7 cellular contexts compared by ENCODE assay signal in genomic region chr14:35809597-35809996, GRCh38. TPM values are rescaled to one million over a fixed set of nuclear protein-coding genes. Genes with fewer than 3 reads are reported as not detected.
DNase-seq lines count a peak whose midpoint lies in the region; ATAC-seq and TF ChIP-seq lines count a peak whose summit lies in the region.

No MANE protein-coding gene starts in this region.

- H2AFZ ChIP-seq in neuronal stem cell (ENCODE audit: low read length) = no peak overlapping the region

- H3K79me2 ChIP-seq in mesendoderm (ENCODE audit: control insufficient read depth, insufficient read depth, low read length) = no peaks in the 10 kb centered on the region

- no peaks in the 10 kb centered on the region for H3K79me1 ChIP-seq in neuronal stem cell (ENCODE audit: low read depth, low read length)
- H3K79me1 ChIP-seq in mesendoderm (ENCODE audit: low read length) = no peaks in the 10 kb centered on the region

- H3K27ac ChIP-seq in neuronal stem cell (replicated peaks; ENCODE audit: low read length) (no peak overlapping the region), mesendoderm (ENCODE audit: low read depth, low read length) (no peak overlapping the region)

- H3K56ac ChIP-seq in mesendoderm (ENCODE audit: low read length) = no peak overlapping the region

- no peak overlapping the region for H3K14ac ChIP-seq in neuronal stem cell (ENCODE audit: low read length)

- H2AK5ac ChIP-seq in neuronal stem cell (ENCODE audit: low read depth, low read length) (no peak overlapping the region), mesendoderm (ENCODE audit: low read length) (no peak overlapping the region)

- H4K8ac ChIP-seq in neuronal stem cell (ENCODE audit: low read depth, low read length) = no peak overlapping the region
- H4K8ac ChIP-seq in mesendoderm (ENCODE audit: low read depth, low read length) = no peak overlapping the region

- H3K23ac ChIP-seq in neuronal stem cell (ENCODE audit: low read depth, low read length, poor library complexity) (no peak overlapping the region), mesendoderm (ENCODE audit: low read length) (no peak overlapping the region)

- H3K4ac ChIP-seq in neuronal stem cell (ENCODE audit: low read length) (no peak overlapping the region), mesendoderm (ENCODE audit: low read depth, low read length) (no peak overlapping the region)

- H3K9ac ChIP-seq in iPS-15b (ENCODE audit: low read depth, low read length) (no peak overlapping the region), neuronal stem cell (ENCODE audit: low read depth, low read length, poor library complexity) (no peak overlapping the region), mesendoderm (ENCODE audit: low read length) (no peak overlapping the region)

- H3K4me3 ChIP-seq in iPS-15b (ENCODE audit: low read depth, low read length) (peak overlapping the region; percentile 77), neuronal stem cell (ENCODE audit: low read length in 2 of 2) (no peak overlapping the region), mesendoderm (ENCODE audit: low read length) (no peak overlapping the region)

- no CpG with 5 or more reads among the region's 2 CpGs for WGBS in neuronal stem cell (ENCODE audit: extremely low coverage in 2 of 2, insufficient read length in 2 of 2, insufficient replicate concordance in 1 of 2), 2 donors
- WGBS in mesendoderm (ENCODE audit: extremely low coverage, insufficient coverage, low lambda C conversion rate) = no CpG with 5 or more reads among the region's 2 CpGs

- H3K18ac ChIP-seq in neuronal stem cell (ENCODE audit: low read length) (no peak overlapping the region), mesendoderm (ENCODE audit: low read length) (no peak overlapping the region)

- TF ChIP-seq CTCF in HFFc6 (IDR thresholded peaks at IDR 0.05) = no peak
- no peak for TF ChIP-seq CTCF in WTC11 (IDR thresholded peaks at IDR 0.05)

- peaks cover 23% of the 10 kb centered on the region for H3K4me1 Mint-ChIP-seq in HFFc6 (ENCODE audit: low read depth)
- peaks cover 15% of the 10 kb centered on the region for H3K4me1 Mint-ChIP-seq in WTC11
- H3K4me1 Mint-ChIP-seq in stimulated activated memory B cell treated with anti-CD40 and anti-IgM and Interleukin-4, amounts not matched to agents 10 μg/mL and 1 μg/mL and 100 μg/mL, for 72 hours = peaks cover 26% of the 10 kb centered on the region

- H3K27ac Mint-ChIP-seq in HFFc6 = peak overlapping the region; percentile 72
- no peak overlapping the region for H3K27ac Mint-ChIP-seq in WTC11
- H3K27ac Mint-ChIP-seq in stimulated activated memory B cell treated with anti-CD40 and anti-IgM and Interleukin-4, amounts not matched to agents 10 μg/mL and 1 μg/mL and 100 μg/mL, for 72 hours = peak overlapping the region; percentile 98

- CTCF ChIA-PET in WTC11 (lab: Charles Lee) = interaction anchor here (1.0 to 5.1 kb wide), 3 partner anchors 8 to 371 kb away, joined by 3 to 25 read pairs (median 7); partner anchors contain the start of gene BRMS1L

- H3K4me3 Mint-ChIP-seq in HFFc6 (peak overlapping the region; percentile 96), WTC11 (peak overlapping the region; percentile 95)
- no peak overlapping the region for H3K4me3 Mint-ChIP-seq in stimulated activated memory B cell treated with anti-CD40 and anti-IgM and Interleukin-4, amounts not matched to agents 10 μg/mL and 1 μg/mL and 100 μg/mL, for 72 hours

- H3K9me3 ChIP-seq in iPS-15b (ENCODE audit: control insufficient read depth, insufficient read depth, low read length) = no peaks in the 10 kb centered on the region
- no peaks in the 10 kb centered on the region for H3K9me3 ChIP-seq in neuronal stem cell (replicated peaks in 1 of 2; ENCODE audit: control insufficient read depth in 2 of 2, insufficient read depth in 1 of 2, low read depth in 1 of 2, low read length in 2 of 2)

- no peaks in the 10 kb centered on the region for H3K9me3 Mint-ChIP-seq in HFFc6
- peaks cover 5% of the 10 kb centered on the region for H3K9me3 Mint-ChIP-seq in WTC11
- no peaks in the 10 kb centered on the region for H3K9me3 Mint-ChIP-seq in stimulated activated memory B cell treated with anti-CD40 and anti-IgM and Interleukin-4, amounts not matched to agents 10 μg/mL and 1 μg/mL and 100 μg/mL, for 72 hours

- H4K91ac ChIP-seq in neuronal stem cell (ENCODE audit: low read depth, low read length, poor library complexity) = no peak overlapping the region

- H3K36me3 Mint-ChIP-seq in HFFc6 (ENCODE audit: low read depth) = no peaks in the 10 kb centered on the region; the same call in 1 of the 2 replicates
- H3K36me3 Mint-ChIP-seq in WTC11 = no peaks in the 10 kb centered on the region
- no peaks in the 10 kb centered on the region for H3K36me3 Mint-ChIP-seq in stimulated activated memory B cell treated with anti-CD40 and anti-IgM and Interleukin-4, amounts not matched to agents 10 μg/mL and 1 μg/mL and 100 μg/mL, for 72 hours

- no peak for DNase-seq in HFFc6
- DNase-seq in WTC11 (ENCODE audit: low spot score) = no peak
- no peak for DNase-seq in neuronal stem cell (ENCODE audit: low spot score)
- no peak for DNase-seq in mesendoderm

- no peak overlapping the region for H2BK15ac ChIP-seq in neuronal stem cell (ENCODE audit: low read length)
- no peak overlapping the region for H2BK15ac ChIP-seq in mesendoderm (replicated peaks; ENCODE audit: low read depth)

- H2BK5ac ChIP-seq in neuronal stem cell (ENCODE audit: low read length) (no peak overlapping the region), mesendoderm (ENCODE audit: low read length) (no peak overlapping the region)

- no peaks in the 10 kb centered on the region for H3K27me3 ChIP-seq in iPS-15b (ENCODE audit: control insufficient read depth, insufficient read depth, low read length)
- no peaks in the 10 kb centered on the region for H3K27me3 ChIP-seq in neuronal stem cell (ENCODE audit: control insufficient read depth in 3 of 3, insufficient read depth in 3 of 3, low read depth in 1 of 3, low read length in 3 of 3)
- no peaks in the 10 kb centered on the region for H3K27me3 ChIP-seq in mesendoderm (ENCODE audit: insufficient read depth, low read length, poor library complexity)

- POLR2A ChIA-PET in WTC11 (lab: Charles Lee) = interaction anchor here (1.4 kb wide), 1 partner anchor 17 kb away, joined by 12 read pairs; the partner anchor contains the start of gene BRMS1L

- H3K27me3 Mint-ChIP-seq in HFFc6 (ENCODE audit: insufficient read depth) = no peaks in the 10 kb centered on the region
- peaks cover 5% of the 10 kb centered on the region for H3K27me3 Mint-ChIP-seq in WTC11 (ENCODE audit: low read depth)
- H3K27me3 Mint-ChIP-seq in stimulated activated memory B cell treated with anti-CD40 and anti-IgM and Interleukin-4, amounts not matched to agents 10 μg/mL and 1 μg/mL and 100 μg/mL, for 72 hours = no peaks in the 10 kb centered on the region

- no peak overlapping the region for H2BK12ac ChIP-seq in neuronal stem cell (ENCODE audit: low read length)

- peaks cover 6% of the 10 kb centered on the region for H3K4me1 ChIP-seq in iPS-15b (ENCODE audit: control insufficient read depth, insufficient read depth, low read length)
- peaks cover 0 to 3% of the 10 kb centered on the region in 2 donors for H3K4me1 ChIP-seq in neuronal stem cell (ENCODE audit: control insufficient read depth in 2 of 2, insufficient read depth in 1 of 2, low read depth in 1 of 2, low read length in 2 of 2)
- H3K4me1 ChIP-seq in mesendoderm (ENCODE audit: control insufficient read depth, low read depth, low read length) = no peaks in the 10 kb centered on the region

- no peak overlapping the region for H2BK120ac ChIP-seq in neuronal stem cell (ENCODE audit: low read depth, low read length)
- H2BK120ac ChIP-seq in mesendoderm (ENCODE audit: low read depth, low read length) = no peak overlapping the region

- ATAC-seq in WTC11 = no peak
- ATAC-seq in stimulated activated memory B cell treated with anti-CD40 and anti-IgM and Interleukin-4, amounts not matched to agents 10 μg/mL and 1 μg/mL and 100 μg/mL, for 72 hours = no peak
- ATAC-seq in HG02759 (IDR thresholded peaks at IDR 0.05; ENCODE audit: unreplicated experiment) = no peak

- H3K36me3 ChIP-seq in iPS-15b (ENCODE audit: control insufficient read depth, insufficient read depth, low read length) = no peaks in the 10 kb centered on the region
- no peaks in the 10 kb centered on the region for H3K36me3 ChIP-seq in neuronal stem cell (replicated peaks in 1 of 2; ENCODE audit: control insufficient read depth in 2 of 2, insufficient read depth in 2 of 2, low read length in 2 of 2)
- H3K36me3 ChIP-seq in mesendoderm (ENCODE audit: control insufficient read depth, insufficient read depth, low read length) = no peaks in the 10 kb centered on the region

- H4K5ac ChIP-seq in mesendoderm (ENCODE audit: low read length) = no peak overlapping the region

- no peak overlapping the region for H3K4me2 ChIP-seq in neuronal stem cell (ENCODE audit: insufficient read depth, low read length, poor library complexity, severe bottlenecking)
- H3K4me2 ChIP-seq in mesendoderm (ENCODE audit: low read length) = no peak overlapping the region

TF ChIP-seq in WTC11, 78 proteins besides CTCF, POLR2A, EP300 and RAD21 (continues in another document):
- TF ChIP-seq HMGA2 (CRISPR knock-in tag; IDR thresholded peaks at IDR 0.05) = no peak

RNA-seq across cellular contexts. Expression of gene RALGAPA1, which starts 0.5 kb away (rescaled TPM):
- total RNA-seq in HFFc6 (2021; fragmentation: NEBNext Ultra II Directional; extraction: Animal tissue kit (Norgen Biotek cat#: 25700)) = 10 to 100 TPM; 12.1 to 16.1 (median 13.2) TPM
- total RNA-seq in WTC11 (2021) = 28.8 to 31.7 TPM (median 29.3 TPM) in 3 replicates
- 8.0 TPM for polyA plus RNA-seq in neuronal stem cell (2013, experiment 1 of 2)
- polyA plus RNA-seq in neuronal stem cell (2013, experiment 2 of 2) = 8.3 TPM
- 11.2 TPM for polyA plus RNA-seq in mesendoderm (2013, experiment 1 of 2)
- 10.7 TPM for polyA plus RNA-seq in mesendoderm (2013, experiment 2 of 2)

RNA-seq across cellular contexts. Expression of gene BRMS1L, which starts 16.5 kb away (rescaled TPM):
- total RNA-seq in HFFc6 (2021; fragmentation: NEBNext Ultra II Directional; extraction: Animal tissue kit (Norgen Biotek cat#: 25700)) = 10 to 100 TPM in 1 of 6 experiments, 1 to 10 TPM in 5; 7.1 to 10.1 (median 8.4) TPM
- 10.7 to 12.9 TPM (median 12.1 TPM) in 3 replicates for total RNA-seq in WTC11 (2021)
- 13.7 TPM for polyA plus RNA-seq in neuronal stem cell (2013, experiment 1 of 2)
- 13.5 TPM for polyA plus RNA-seq in neuronal stem cell (2013, experiment 2 of 2)
- polyA plus RNA-seq in mesendoderm (2013, experiment 1 of 2) = 7.1 TPM
- 7.2 TPM for polyA plus RNA-seq in mesendoderm (2013, experiment 2 of 2)
